8 cellular contexts compared by ENCODE assay signal in the genomic region with DNA sequence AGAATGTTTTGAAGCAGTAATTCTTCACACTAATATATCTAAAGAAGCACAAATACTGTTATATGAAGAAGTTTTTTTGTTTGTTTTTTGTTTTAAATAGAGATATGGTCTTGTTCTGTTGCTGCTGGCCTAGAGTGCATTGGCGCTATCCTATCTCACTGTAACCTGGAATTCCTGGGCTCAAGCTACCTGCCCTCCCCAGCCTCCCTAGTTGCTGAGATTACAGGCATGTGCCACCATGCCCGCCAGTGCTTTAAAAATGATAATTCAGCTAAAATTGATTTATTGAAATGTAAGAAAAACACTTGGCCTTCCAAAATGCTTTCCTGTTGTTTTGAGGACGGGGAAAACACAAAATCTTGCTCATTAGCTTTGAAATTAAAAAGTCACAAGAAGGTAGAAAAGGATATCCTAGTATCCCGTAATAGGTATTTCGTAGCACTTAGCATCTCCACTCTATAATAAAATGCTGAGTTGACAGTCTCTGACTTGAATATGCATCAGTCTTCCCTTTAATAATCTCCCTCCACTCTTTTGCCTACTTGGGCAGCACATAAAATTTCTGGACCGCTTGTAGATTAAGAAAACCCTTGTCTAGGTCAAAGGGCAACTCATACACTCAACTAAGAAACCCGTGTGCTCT. TPM values are rescaled to one million over a fixed set of nuclear protein-coding genes. Genes with fewer than 3 reads are reported as not detected.
DNase-seq lines count a peak whose midpoint lies in the region; ATAC-seq lines count a peak whose summit lies in the region.

No MANE protein-coding gene starts in this region.

- H3K9me3 ChIP-seq in iPS-18a (ENCODE audit: control insufficient read depth, low read depth, low read length) (no peaks in the 10 kb centered on the region), stomach smooth muscle (ENCODE audit: control insufficient read depth in 2 of 2, low read length in 2 of 2) (no peaks in the 10 kb centered on the region)

- H3K27me3 Mint-ChIP-seq in activated T-helper 1 cell treated with anti-CD3 and anti-CD28 coated beads, Interleukin-12 subunit alpha, Interleukin-12 subunit beta, Interleukin-2, Interleukin-4 antibody, amounts not matched to agents 30 ng/mL and 10 ng/mL and 1 ng/mL, durations not matched to agents 14 hours and 24 hours and 36 hours (ENCODE audit: insufficient read depth): peaks cover 6% of the 10 kb centered on the region

- intact Hi-C loops in activated T-helper 1 cell treated with anti-CD3 and anti-CD28 coated beads, Interleukin-12 subunit alpha, Interleukin-12 subunit beta, Interleukin-2, Interleukin-4 antibody, amounts not matched to agents 30 ng/mL and 10 ng/mL and 1 ng/mL, durations not matched to agents 14 hours and 24 hours and 36 hours (cut with micrococcal nuclease): loop anchor here (5.0 kb wide), 4 partner anchors 195 to 1900 kb away; a partner anchor contains a TSS

- H3K4me1 ChIP-seq in iPS-18a (ENCODE audit: control insufficient read depth, low read depth, low read length) (peaks cover 25% of the 10 kb centered on the region), stomach smooth muscle (ENCODE audit: control insufficient read depth, insufficient read depth, low read length) (peaks cover 10% of the 10 kb centered on the region)

- peak overlapping the region; percentile 94 for H3K4me3 ChIP-seq in iPS-18a (ENCODE audit: low read length)
- peak overlapping the region; percentile 59 to 91 for H3K4me3 ChIP-seq in stomach smooth muscle (ENCODE audit: low read length in 2 of 2)

- peaks cover 20% of the 10 kb centered on the region for H3K36me3 Mint-ChIP-seq in activated T-helper 1 cell treated with anti-CD3 and anti-CD28 coated beads, Interleukin-12 subunit alpha, Interleukin-12 subunit beta, Interleukin-2, Interleukin-4 antibody, amounts not matched to agents 30 ng/mL and 10 ng/mL and 1 ng/mL, durations not matched to agents 14 hours and 24 hours and 36 hours (ENCODE audit: low read depth)

- H3K27ac ChIP-seq in iPS-18a (ENCODE audit: low read length) (no peak overlapping the region), stomach smooth muscle (ENCODE audit: low read length) (peak overlapping the region; percentile 98)

- peak; percentile 38 for DNase-seq in DMS53 (lab: John Stamatoyannopoulos, UW)
- DNase-seq in DMS53 treated with DMSO at 0.1 percent for 48 hours (lab: John Stamatoyannopoulos, UW; ENCODE audit: unreplicated experiment): no peak
- no peak for DNase-seq in activated T-helper 1 cell treated with anti-CD3 and anti-CD28 coated beads, Interleukin-12 subunit alpha, Interleukin-12 subunit beta, Interleukin-2, Interleukin-4 antibody, amounts not matched to agents 30 ng/mL and 10 ng/mL and 1 ng/mL, durations not matched to agents 14 hours and 24 hours and 36 hours (ENCODE audit: low spot score)
- no peak for DNase-seq in stimulated activated CD4-positive, alpha-beta T cell treated with anti-CD3 and anti-CD28 coated beads, Interleukin-2, amount 100 ng/mL, for 24 hours
- no peak for DNase-seq in RKO (ENCODE audit: low spot score)

- H3K36me3 ChIP-seq in iPS-18a (ENCODE audit: control insufficient read depth, low read depth, low read length) (peaks cover 6% of the 10 kb centered on the region), stomach smooth muscle (ENCODE audit: control insufficient read depth in 2 of 2, insufficient read depth in 2 of 2, low read length in 2 of 2) (peaks cover 0 to 3% of the 10 kb centered on the region in 2 donors)

- H3K9ac ChIP-seq in iPS-18a (ENCODE audit: low read length) (peak overlapping the region; percentile 79), stomach smooth muscle (ENCODE audit: low read length in 2 of 2) (peak overlapping the region; percentile 89 to 91)

- H3K4me3 Mint-ChIP-seq in activated T-helper 1 cell treated with anti-CD3 and anti-CD28 coated beads, Interleukin-12 subunit alpha, Interleukin-12 subunit beta, Interleukin-2, Interleukin-4 antibody, amounts not matched to agents 30 ng/mL and 10 ng/mL and 1 ng/mL, durations not matched to agents 14 hours and 24 hours and 36 hours: peak overlapping the region; percentile 81

- no peak for ATAC-seq in GM19397 (IDR thresholded peaks at IDR 0.05; ENCODE audit: unreplicated experiment)

- peaks cover 59% of the 10 kb centered on the region for H3K4me1 Mint-ChIP-seq in activated T-helper 1 cell treated with anti-CD3 and anti-CD28 coated beads, Interleukin-12 subunit alpha, Interleukin-12 subunit beta, Interleukin-2, Interleukin-4 antibody, amounts not matched to agents 30 ng/mL and 10 ng/mL and 1 ng/mL, durations not matched to agents 14 hours and 24 hours and 36 hours (ENCODE audit: low read depth)

- H3K27me3 ChIP-seq in iPS-18a (ENCODE audit: control insufficient read depth, insufficient read depth, low read length): no peaks in the 10 kb centered on the region
- H3K27me3 ChIP-seq in stomach smooth muscle (ENCODE audit: control insufficient read depth in 1 of 2, insufficient read depth in 2 of 2, low read length in 2 of 2): peaks cover 0 to 2% of the 10 kb centered on the region in 2 donors

- H3K9me3 Mint-ChIP-seq in activated T-helper 1 cell treated with anti-CD3 and anti-CD28 coated beads, Interleukin-12 subunit alpha, Interleukin-12 subunit beta, Interleukin-2, Interleukin-4 antibody, amounts not matched to agents 30 ng/mL and 10 ng/mL and 1 ng/mL, durations not matched to agents 14 hours and 24 hours and 36 hours: no peaks in the 10 kb centered on the region

- peak overlapping the region; percentile 70 for H3K27ac Mint-ChIP-seq in activated T-helper 1 cell treated with anti-CD3 and anti-CD28 coated beads, Interleukin-12 subunit alpha, Interleukin-12 subunit beta, Interleukin-2, Interleukin-4 antibody, amounts not matched to agents 30 ng/mL and 10 ng/mL and 1 ng/mL, durations not matched to agents 14 hours and 24 hours and 36 hours

RNA-seq across cellular contexts. Expression of a gene that starts 1.4 kb away (rescaled TPM):
- 11.8 and 12.3 TPM in 2 replicates for total RNA-seq in activated T-helper 1 cell treated with anti-CD3 and anti-CD28 coated beads, Interleukin-12 subunit alpha, Interleukin-12 subunit beta, Interleukin-2, Interleukin-4 antibody, amounts not matched to agents 30 ng/mL and 10 ng/mL and 1 ng/mL, durations not matched to agents 14 hours and 24 hours and 36 hours
